Comparison of ENCODE assay signal across 8 cellular contexts in the genomic region with DNA sequence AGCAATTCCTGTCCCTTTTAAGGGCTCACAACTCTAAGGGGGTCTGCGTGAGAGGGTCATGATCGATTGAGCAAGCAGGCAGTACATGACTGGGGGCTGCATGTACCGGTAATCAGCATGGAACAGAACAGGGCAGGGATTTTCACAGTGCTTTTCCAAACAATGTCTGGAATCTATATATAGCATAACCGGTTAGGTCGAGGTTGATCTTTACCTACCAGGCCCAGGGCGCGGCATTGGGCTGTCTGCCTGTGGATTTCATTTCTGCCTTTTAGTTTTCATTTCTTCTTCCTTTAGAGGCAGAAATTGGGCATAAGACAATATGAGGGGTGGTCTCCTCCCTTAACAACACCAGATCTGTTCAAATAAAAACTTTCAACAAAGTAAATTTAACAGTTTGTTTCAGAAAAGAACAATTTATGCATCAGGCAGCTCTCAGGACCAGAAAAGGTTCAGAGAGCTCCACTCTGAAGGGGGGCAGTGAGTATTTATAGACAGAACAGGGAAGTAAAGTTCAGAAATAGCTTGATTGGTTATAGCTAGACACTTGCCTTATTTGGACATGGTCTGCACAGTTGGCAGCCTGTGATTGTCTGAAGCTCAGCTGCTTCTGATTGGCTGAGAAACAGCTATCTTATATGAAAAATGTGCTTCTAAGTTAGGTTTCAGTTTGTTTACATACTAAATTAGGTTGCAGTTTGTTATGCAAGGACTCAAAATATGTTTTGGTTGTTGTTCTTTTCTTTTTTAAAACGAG. TPM values are rescaled to one million over a fixed set of nuclear protein-coding genes. Genes with fewer than 3 reads are reported as not detected.
DNase-seq lines count a peak whose midpoint lies in the region; ATAC-seq and TF ChIP-seq lines count a peak whose summit lies in the region.

No MANE protein-coding gene starts in this region.

- CTCF ChIA-PET in A673 (lab: Charles Lee), result interaction anchor here (0.8 kb wide), 1 partner anchor 17 kb away, joined by 3 read pairs; no protein-coding TSS in a partner anchor

- peak overlapping the region; percentile 21 for H3K4me3 Mint-ChIP-seq in memory B cell

- ATAC-seq in GM18519 (IDR thresholded peaks at IDR 0.05; ENCODE audit: low FRiP score, unreplicated experiment), result peak; percentile 60
- peak; percentile 77 for ATAC-seq in HG02885 (IDR thresholded peaks at IDR 0.05; ENCODE audit: poor library complexity, unreplicated experiment)
- peak; percentile 68 for ATAC-seq in memory B cell (ENCODE audit: low read depth)

- peaks cover 14% of the 10 kb centered on the region for H3K4me1 Mint-ChIP-seq in memory B cell

- BruUV-seq in A673 (replicated peaks; lab: Mats Ljungman, UMichigan), result no TSS peak

- no peak overlapping the region for H3K4me3 ChIP-seq in A673 (ENCODE audit: low read depth, low read length, poor library complexity, severe bottlenecking)

- H3K27me3 ChIP-seq in A673 (replicated peaks; ENCODE audit: insufficient read depth, low read depth, low read length, poor library complexity), result no peaks in the 10 kb centered on the region

- intact Hi-C loops in A673 (cut with micrococcal nuclease; ENCODE audit: unreplicated experiment), result no loop called here

- H3K27me3 Mint-ChIP-seq in memory B cell, result peaks cover 1% of the 10 kb centered on the region

- H3K27ac Mint-ChIP-seq in memory B cell, result peak overlapping the region; percentile 82

- H3K4me1 ChIP-seq in A673 (ENCODE audit: insufficient read depth, low read length, poor library complexity, severe bottlenecking), result no peaks in the 10 kb centered on the region

- H3K27ac ChIP-seq in A673 (ENCODE audit: low read depth, low read length, poor library complexity, severe bottlenecking), result no peak overlapping the region

- no peaks in the 10 kb centered on the region for H3K9me3 ChIP-seq in A673 (ENCODE audit: low read depth, low read length, poor library complexity, severe bottlenecking)

- POLR2A ChIA-PET in A673 (lab: Charles Lee; ENCODE audit: low non-redundant PET), result no interaction called here

- DNase-seq in SKM-1 treated with dmso at 0.1 percent for 144 hours (lab: John Stamatoyannopoulos, UW; ENCODE audit: unreplicated experiment), result peak; percentile 26
- DNase-seq in memory B cell (ENCODE audit: low spot score in 2 of 2), result no peak
- no peak for DNase-seq in islet precursor cell
- no peak for DNase-seq in NCI-H2171 treated with DMSO at 0.1 percent for 48 hours (lab: John Stamatoyannopoulos, UW)
- DNase-seq in A673 (ENCODE audit: low spot score), result no peak
- DNase-seq in effector CD8-positive, alpha-beta T cell (lab: John Stamatoyannopoulos, UW), result no peak

- no peak for TF ChIP-seq CTCF in A673 (conservative IDR thresholded peaks at IDR 0.05; ENCODE audit: low read depth, low read length)

- no peaks in the 10 kb centered on the region for H3K9me3 Mint-ChIP-seq in memory B cell

- peaks cover 2% of the 10 kb centered on the region for H3K36me3 Mint-ChIP-seq in memory B cell

- no peaks in the 10 kb centered on the region for H3K36me3 ChIP-seq in A673 (ENCODE audit: insufficient read depth, low read length, poor library complexity, severe bottlenecking)

RNA-seq across cellular contexts. Expression of gene B4GALT4, which starts 17.2 kb away (rescaled TPM):
- total RNA-seq in A673 (2021), result 9.9 and 10.8 TPM in 2 replicates

RNA-seq across cellular contexts. Expression of gene ARHGAP31, which starts 36.4 kb away (rescaled TPM):
- 7.8 and 12.0 TPM in 2 replicates for total RNA-seq in A673 (2021)
